ENCODE assay signal across 22 cellular contexts in the genomic region with DNA sequence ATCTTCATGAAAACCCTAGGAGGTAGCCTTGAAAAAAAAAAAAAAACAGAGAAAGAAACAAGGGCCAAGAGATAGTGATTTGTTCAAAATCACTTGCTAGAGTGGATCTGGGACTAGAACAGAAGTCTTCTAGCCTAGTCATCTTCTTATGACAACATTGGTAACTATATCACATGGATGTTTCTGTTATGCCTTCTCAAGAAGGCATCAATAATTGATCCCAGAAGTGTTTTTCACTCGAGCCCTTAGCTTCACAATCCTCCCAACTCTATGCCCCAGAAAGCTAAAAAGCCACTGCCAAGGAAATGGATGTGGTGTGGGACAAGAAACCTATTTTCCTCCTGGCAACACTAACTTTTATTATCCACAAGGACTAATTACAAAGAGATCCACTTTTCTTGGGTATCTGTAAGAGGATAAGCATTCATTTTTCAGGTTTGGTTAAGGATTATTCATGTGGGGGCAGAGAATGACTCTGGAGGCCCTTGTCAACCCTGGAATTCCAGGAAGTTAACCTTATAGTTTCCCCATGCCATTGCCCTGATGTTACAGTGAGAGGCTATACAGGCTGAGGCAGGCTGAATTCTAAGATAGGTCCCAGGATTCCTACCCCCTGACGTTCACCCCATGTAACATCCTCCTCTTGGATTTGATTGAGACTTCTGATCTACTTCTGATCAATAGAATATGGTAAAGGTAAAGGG.
DNase-seq lines count a peak whose midpoint lies in the region; ATAC-seq and TF ChIP-seq lines count a peak whose summit lies in the region.
"Had no signal": no experiment of that assay in that cellular context is flagged by ENCODE, and none has a peak within 500 bp of the region (broad histone marks: within the 10 kb centered on the region; RNA-seq: fewer than 3 reads in every experiment).

No MANE protein-coding gene starts in this region.

- DNase-seq in H7 = peak; percentile 9
- DNase-seq in astrocyte of the hippocampus (ENCODE audit: low read depth, low spot score) = peak; percentile 17
- DNase-seq in hepatocyte (ENCODE audit: low spot score) = peak; percentile 25
- no peak for DNase-seq in A673 (ENCODE audit: low spot score)
- no peak for DNase-seq in NCI-H1436 (lab: John Stamatoyannopoulos, UW)
- no peak for DNase-seq in NCI-H187 treated with DMSO at 0.1 percent for 48 hours (lab: John Stamatoyannopoulos, UW)
- DNase-seq: activated gamma-delta T cell treated with Interleukin-2 at 50 U/mL for 16 hours; amygdala; C1 segment of cervical spinal cord; cerebellar nuclear complex; effector CD8-positive, alpha-beta T cell; foreskin melanocyte; GF-D8; left ventricle myocardium inferior; NCI-H2029 treated with DMSO at 0.1 percent for 48 hours; NCI-H510A; sigmoid colon had no signal

- H3K4me1 ChIP-seq in hepatocyte (ENCODE audit: insufficient read depth) = peaks cover 14% of the 10 kb centered on the region
- no peaks in the 10 kb centered on the region for H3K4me1 ChIP-seq in A673 (ENCODE audit: insufficient read depth, low read length, poor library complexity, severe bottlenecking)
- H3K4me1 ChIP-seq: left ventricle myocardium inferior, sigmoid colon, vagina had no signal

- no peaks in the 10 kb centered on the region for H4K20me1 ChIP-seq in hepatocyte (ENCODE audit: insufficient read depth, poor library complexity, severe bottlenecking)

- CTCF ChIA-PET in A673 (lab: Charles Lee) = no interaction called here

- no peaks in the 10 kb centered on the region for H3K9me3 ChIP-seq in hepatocyte (ENCODE audit: low read depth)
- no peaks in the 10 kb centered on the region for H3K9me3 ChIP-seq in A673 (ENCODE audit: low read depth, low read length, poor library complexity, severe bottlenecking)
- H3K9me3 ChIP-seq: vagina had no signal

- H3K27ac ChIP-seq in hepatocyte (peak overlapping the region; percentile 91), A673 (ENCODE audit: low read depth, low read length, poor library complexity, severe bottlenecking) (no peak overlapping the region)
- H3K27ac ChIP-seq: left ventricle myocardium inferior, sigmoid colon, vagina, VCaP had no signal

- intact Hi-C loops in A673 (cut with micrococcal nuclease; ENCODE audit: unreplicated experiment) = no loop called here

- WGBS in hepatocyte (ENCODE audit: low lambda C conversion rate, missing lambda C conversion rate) = 64% methylated on average over 2 of the region's 2 CpGs

- H3K79me2 ChIP-seq in hepatocyte = no peaks in the 10 kb centered on the region

- BruUV-seq in A673 (replicated peaks; lab: Mats Ljungman, UMichigan) = no TSS peak

- H2AFZ ChIP-seq in hepatocyte = no peak overlapping the region

- H3K27me3 ChIP-seq in H7 (ENCODE audit: control insufficient read depth, insufficient read depth, low read length) (no peaks in the 10 kb centered on the region), hepatocyte (no peaks in the 10 kb centered on the region), A673 (replicated peaks; ENCODE audit: insufficient read depth, low read depth, low read length, poor library complexity) (no peaks in the 10 kb centered on the region)
- H3K27me3 ChIP-seq: sigmoid colon, vagina had no signal

- no peaks in the 10 kb centered on the region for H3K9me2 ChIP-seq in hepatocyte (replicated peaks; ENCODE audit: insufficient read depth)

- POLR2A ChIA-PET in A673 (lab: Charles Lee; ENCODE audit: low non-redundant PET) = no interaction called here

- H3K4me3 ChIP-seq in H7 (ENCODE audit: insufficient read depth, low read depth, low read length) (no peak overlapping the region), hepatocyte (no peak overlapping the region), A673 (ENCODE audit: low read depth, low read length, poor library complexity, severe bottlenecking) (no peak overlapping the region)
- H3K4me3 ChIP-seq: K562, left ventricle myocardium inferior, sigmoid colon, vagina had no signal

- TF ChIP-seq CTCF in hepatocyte (IDR thresholded peaks at IDR 0.05; ENCODE audit: poor library complexity) (no peak), A673 (conservative IDR thresholded peaks at IDR 0.05; ENCODE audit: low read depth, low read length) (no peak)

- ATAC-seq in HG02642 (IDR thresholded peaks at IDR 0.05; ENCODE audit: poor library complexity, unreplicated experiment) = no peak
- ATAC-seq: K562, Right ventricle myocardium inferior had no signal

- no peak overlapping the region for H3K4me2 ChIP-seq in hepatocyte

- H3K36me3 ChIP-seq in H7 (replicated peaks; ENCODE audit: control insufficient read depth, insufficient read depth, low read length) (no peaks in the 10 kb centered on the region), hepatocyte (replicated peaks; ENCODE audit: insufficient read depth, low read depth) (no peaks in the 10 kb centered on the region), A673 (ENCODE audit: insufficient read depth, low read length, poor library complexity, severe bottlenecking) (no peaks in the 10 kb centered on the region)
- H3K36me3 ChIP-seq: left ventricle myocardium inferior, sigmoid colon, vagina had no signal

Comparison
In these comparisons a context has a peak if more than half of its experiments do, and no peak if none do; other contexts are left out.
1. DNase-seq: peak in H7 (single experiment), astrocyte of the hippocampus (single experiment) and hepatocyte (single experiment); none in A673 (single experiment), NCI-H1436 (single experiment) and NCI-H187 treated with DMSO at 0.1 percent for 48 hours (single experiment).